1 cellular context compared by ENCODE assay signal in genomic region chr13:26112843-26113242, GRCh38.
TF ChIP-seq lines count a peak whose summit lies in the region.

No MANE protein-coding gene starts in this region.

TF ChIP-seq in WTC11, 78 proteins besides CTCF, POLR2A, EP300 and RAD21 (continued from another document):
- no peak for TF ChIP-seq ATF6 (CRISPR knock-in tag; IDR thresholded peaks at IDR 0.05)
- no peak for TF ChIP-seq GRHL2 (CRISPR knock-in tag; IDR thresholded peaks at IDR 0.05; ENCODE audit: insufficient replicate concordance, severe bottlenecking)
- no peak for TF ChIP-seq GTF2I (CRISPR knock-in tag; conservative IDR thresholded peaks at IDR 0.05)
- TF ChIP-seq USF2 (CRISPR knock-in tag; IDR thresholded peaks at IDR 0.05): no peak
- no peak for TF ChIP-seq CREB1 (CRISPR knock-in tag; IDR thresholded peaks at IDR 0.05)
- no peak for TF ChIP-seq ATF3 (CRISPR knock-in tag; conservative IDR thresholded peaks at IDR 0.05)
- TF ChIP-seq ZNF396 (CRISPR knock-in tag; IDR thresholded peaks at IDR 0.05; ENCODE audit: borderline replicate concordance): no peak
